20 cellular contexts compared by ENCODE assay signal in the genomic region with DNA sequence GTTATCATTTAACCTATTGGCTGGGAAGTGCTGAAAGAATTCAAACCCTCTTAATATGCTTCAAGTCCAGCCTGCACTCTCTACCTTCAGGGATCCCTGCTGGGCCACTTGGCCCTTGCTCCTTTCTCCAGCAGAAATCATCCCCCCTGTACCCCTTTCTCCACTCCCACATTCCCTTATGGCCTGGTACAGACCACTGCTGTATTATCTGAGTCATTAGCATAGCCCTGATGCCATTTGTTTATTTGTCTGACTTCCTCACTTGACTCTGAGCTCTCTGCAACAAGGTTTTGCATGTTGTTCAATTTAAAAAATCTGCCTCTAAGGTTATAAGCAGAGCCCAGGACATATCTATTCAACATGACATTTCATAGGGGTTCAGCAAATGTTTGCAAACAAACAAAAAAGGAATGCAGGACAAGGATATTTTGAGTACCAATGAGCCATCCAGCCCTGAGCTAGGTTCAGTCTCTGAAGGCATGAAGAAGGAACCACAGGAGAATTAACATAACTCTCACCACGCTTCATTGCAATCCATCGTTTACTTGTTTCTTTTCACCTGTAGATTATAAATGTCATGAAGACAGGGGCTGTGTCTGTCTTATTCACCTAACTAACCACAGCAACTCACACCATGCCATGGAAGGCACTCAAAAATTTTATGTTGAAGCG. TPM values are rescaled to one million over a fixed set of nuclear protein-coding genes. Genes with fewer than 3 reads are reported as not detected.
"Had no signal": no experiment of that assay in that cellular context is flagged by ENCODE, and none has a peak within 500 bp of the region (broad histone marks: within the 10 kb centered on the region; RNA-seq: fewer than 3 reads in every experiment).

No MANE protein-coding gene starts in this region.

- H3K4me1 Mint-ChIP-seq: activated naive CD4-positive, alpha-beta T cell treated with anti-CD3 and anti-CD28 coated beads, Interleukin-2, amount 10 ng/mL, durations not matched to agents 7 days and 5 days; central memory CD8-positive, alpha-beta T cell had no signal

- H3K4me3 ChIP-seq: colonic mucosa, thyroid gland, uterus had no signal

- H3K4me3 Mint-ChIP-seq: activated naive CD4-positive, alpha-beta T cell treated with anti-CD3 and anti-CD28 coated beads, Interleukin-2, amount 10 ng/mL, durations not matched to agents 7 days and 5 days; activated naive CD8-positive, alpha-beta T cell treated with anti-CD3 and anti-CD28 coated beads, Interleukin-2, amount 50 U/mL, for 24 hours; activated T-cell treated with anti-CD3 and anti-CD28 coated beads, Interleukin-2, amount 50 U/mL, for 4 hours; central memory CD8-positive, alpha-beta T cell; naive thymus-derived CD8-positive, alpha-beta T cell had no signal

- H3K9me3 Mint-ChIP-seq: activated naive CD4-positive, alpha-beta T cell treated with anti-CD3 and anti-CD28 coated beads, Interleukin-2, amount 10 ng/mL, durations not matched to agents 7 days and 5 days; activated naive CD8-positive, alpha-beta T cell treated with anti-CD3 and anti-CD28 coated beads, Interleukin-2, amount 50 U/mL, for 24 hours; activated T-cell treated with anti-CD3 and anti-CD28 coated beads, Interleukin-2, amount 50 U/mL, for 4 hours; central memory CD8-positive, alpha-beta T cell; naive thymus-derived CD8-positive, alpha-beta T cell had no signal

- H3K36me3 Mint-ChIP-seq: activated naive CD4-positive, alpha-beta T cell treated with anti-CD3 and anti-CD28 coated beads, Interleukin-2, amount 10 ng/mL, durations not matched to agents 7 days and 5 days; naive thymus-derived CD8-positive, alpha-beta T cell had no signal

- DNase-seq: activated CD4-positive, alpha-beta T cell treated with anti-CD3 and anti-CD28 coated beads, Interleukin-2, amount 50 U/mL, for 1 hour; activated CD4-positive, CD25-positive, alpha-beta regulatory T cell treated with anti-CD3 and anti-CD28 coated beads, Interleukin-2, amount 50 U/mL, for 72 hours; activated CD8-positive, alpha-beta memory T cell treated with anti-CD3 and anti-CD28 coated beads, Interleukin-2, amount 50 U/mL, for 4 hours; activated effector memory CD4-positive, alpha-beta T cell treated with Interleukin-2 at 50 U/mL for 16 hours; activated naive CD4-positive, alpha-beta T cell treated with anti-CD3 and anti-CD28 coated beads, Interleukin-2, amount 10 ng/mL, durations not matched to agents 7 days and 5 days; activated naive CD8-positive, alpha-beta T cell treated with anti-CD3 and anti-CD28 coated beads, Interleukin-2, amount 50 U/mL, for 24 hours; activated T-cell treated with anti-CD3 and anti-CD28 coated beads, Interleukin-2, amount 50 U/mL, for 4 hours; aorta; brain microvascular endothelial cell; colonic mucosa; erythroblast; head of caudate nucleus; mesendoderm; naive thymus-derived CD8-positive, alpha-beta T cell; retina; stimulated activated naive CD4-positive, alpha-beta T cell treated with Interleukin-2 at 50 U/mL for 16 hours; T1000; thyroid gland; uterus had no signal

- H3K27ac Mint-ChIP-seq: activated naive CD4-positive, alpha-beta T cell treated with anti-CD3 and anti-CD28 coated beads, Interleukin-2, amount 10 ng/mL, durations not matched to agents 7 days and 5 days; activated naive CD8-positive, alpha-beta T cell treated with anti-CD3 and anti-CD28 coated beads, Interleukin-2, amount 50 U/mL, for 24 hours; naive thymus-derived CD8-positive, alpha-beta T cell had no signal

- H3K4me1 ChIP-seq: colonic mucosa, uterus had no signal

- H3K36me3 ChIP-seq: brain microvascular endothelial cell, colonic mucosa, thyroid gland, uterus had no signal

- ATAC-seq: activated naive CD8-positive, alpha-beta T cell treated with anti-CD3 and anti-CD28 coated beads, Interleukin-2, amount 50 U/mL, for 24 hours; activated T-cell treated with anti-CD3 and anti-CD28 coated beads, Interleukin-2, amount 50 U/mL, for 4 hours; naive thymus-derived CD8-positive, alpha-beta T cell had no signal

- H3K27ac ChIP-seq: brain microvascular endothelial cell, colonic mucosa, thyroid gland, uterus had no signal

- H3K9me3 ChIP-seq: colonic mucosa, thyroid gland, uterus had no signal

- H3K27me3 ChIP-seq: colonic mucosa, thyroid gland, uterus had no signal

RNA-seq across cellular contexts. Expression of a gene that starts 26.6 kb away (rescaled TPM):
- total RNA-seq: naive thymus-derived CD8-positive, alpha-beta T cell had no signal
- polyA plus RNA-seq: naive thymus-derived CD8-positive, alpha-beta T cell had no signal
